ENCODE assay signal across 20 cellular contexts in the genomic region with DNA sequence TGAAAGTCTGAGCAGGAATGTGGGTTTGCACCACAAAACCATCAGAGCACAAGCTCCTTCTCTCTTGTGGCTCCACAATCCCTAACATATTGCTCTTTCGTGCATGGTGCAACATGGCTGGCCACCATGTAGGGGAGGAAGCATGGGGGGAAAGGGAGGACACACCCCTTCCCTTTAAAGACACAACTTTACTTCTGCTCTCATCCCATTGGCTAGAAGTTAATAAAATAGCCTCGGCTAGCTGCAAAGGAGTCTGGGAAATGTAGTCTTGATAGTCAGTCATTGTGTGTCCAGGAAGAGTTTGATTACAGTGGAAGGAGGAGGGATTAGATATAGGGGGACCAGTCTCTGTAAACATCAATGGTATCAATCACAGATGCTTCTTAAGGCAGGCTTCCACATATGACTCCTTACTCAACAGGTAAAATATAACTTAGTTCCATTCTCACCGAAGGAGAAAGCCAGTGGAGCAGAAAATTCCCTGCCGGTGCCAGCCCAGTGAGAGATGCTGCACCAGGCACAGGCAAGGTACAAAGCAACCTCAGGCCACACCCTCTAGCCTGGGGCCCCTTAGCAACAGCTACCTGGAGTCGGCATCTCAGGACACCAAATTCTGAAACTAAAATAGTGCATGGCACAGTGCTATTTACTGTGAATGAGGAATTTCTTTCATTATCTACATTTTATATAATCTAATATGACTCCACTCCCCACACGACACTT.
DNase-seq lines count a peak whose midpoint lies in the region; ATAC-seq, FAIRE-seq and TF ChIP-seq lines count a peak whose summit lies in the region.
"Had no signal": no experiment of that assay in that cellular context is flagged by ENCODE, and none has a peak within 500 bp of the region (broad histone marks: within the 10 kb centered on the region; RNA-seq: fewer than 3 reads in every experiment).

No MANE protein-coding gene starts in this region.

- no peak overlapping the region for H3K23ac ChIP-seq in mesendoderm (ENCODE audit: low read length)

- no peaks in the 10 kb centered on the region for H4K20me1 ChIP-seq in GM12878 (ENCODE audit: control insufficient read depth, insufficient read depth)

- CTCF ChIA-PET in GM12878 (lab: Yijun Ruan, JAX) = no interaction called here

- DNase-seq in DMS153 treated with DMSO at 0.1 percent for 48 hours (lab: John Stamatoyannopoulos, UW; ENCODE audit: unreplicated experiment) = peak; percentile 51
- DNase-seq in DMS153 (lab: John Stamatoyannopoulos, UW) = no peak
- DNase-seq in NCI-H526 (lab: John Stamatoyannopoulos, UW) = peak; percentile 21 to 28
- no peak for DNase-seq in GM12878 (ENCODE audit: low read depth, low spot score)
- peak; percentile 68 for DNase-seq in mesendoderm
- DNase-seq in activated CD4-positive, alpha-beta T cell treated with anti-CD3 and anti-CD28 coated beads for 4 hours = no peak
- no peak for DNase-seq in AG20443 (ENCODE audit: low spot score)
- DNase-seq: activated naive CD4-positive, alpha-beta T cell treated with anti-CD3 and anti-CD28 coated beads for 36 hours; brain microvascular endothelial cell; CD4-positive, alpha-beta memory T cell; GF-D8; NCI-H2029; NK-92 treated with Interleukin-12 subunit alpha and Interleukin-12 subunit beta, amount 100 ng/mL, for 24 hours; sigmoid colon; upper lobe of right lung had no signal

- H4K8ac ChIP-seq in mesendoderm (ENCODE audit: low read depth, low read length) = no peak overlapping the region

- no peak for TF ChIP-seq EP300 in GM12878 (IDR thresholded peaks at IDR 0.05; ENCODE audit: borderline replicate concordance in 1 of 2, control insufficient read depth in 1 of 2, low read depth in 2 of 2, low read length in 2 of 2)

- no peak for FAIRE-seq in GM12878 (lab: Jason Lieb, UNC)

- no peak overlapping the region for H2BK5ac ChIP-seq in mesendoderm (ENCODE audit: low read length)

- TF ChIP-seq POLR2A in GM12878 (IDR thresholded peaks at IDR 0.05; ENCODE audit: low read depth, low read length) = no peak

- RAD21 ChIA-PET in GM12878 (lab: Charles Lee; ENCODE audit: unreplicated experiment) = no interaction called here

- H3K4me1 ChIP-seq in GM12878 (ENCODE audit: control insufficient read depth, insufficient read depth, low read length) = no peaks in the 10 kb centered on the region
- no peaks in the 10 kb centered on the region for H3K4me1 ChIP-seq in mesendoderm (ENCODE audit: control insufficient read depth, low read depth, low read length)
- H3K4me1 ChIP-seq: sigmoid colon, upper lobe of right lung had no signal

- no peak for ATAC-seq in GM12878
- no peak for ATAC-seq in HG02884 (IDR thresholded peaks at IDR 0.05; ENCODE audit: unreplicated experiment)
- ATAC-seq: stimulated activated effector memory CD8-positive, alpha-beta T cell treated with anti-CD3 and anti-CD28 coated beads, Interleukin-12 subunit alpha, Interleukin-12 subunit beta, amount 100 ng/mL, for 72 hours; upper lobe of right lung had no signal

- no peaks in the 10 kb centered on the region; the same call in 2 of the 3 replicates for H3K9me3 ChIP-seq in GM12878 (replicated peaks; ENCODE audit: control insufficient read depth, insufficient read depth, low read length)
- H3K9me3 ChIP-seq: neutrophil, upper lobe of right lung had no signal

- no peak for TF ChIP-seq RAD21 in GM12878 (IDR thresholded peaks at IDR 0.05; ENCODE audit: insufficient read depth, low read depth, low read length)

- H3K27me3 ChIP-seq in GM12878 (replicated peaks in 1 of 2; ENCODE audit: control insufficient read depth in 2 of 2, insufficient read depth in 2 of 2, low read length in 1 of 2) (no peaks in the 10 kb centered on the region), mesendoderm (ENCODE audit: insufficient read depth, low read length, poor library complexity) (no peaks in the 10 kb centered on the region)
- H3K27me3 ChIP-seq: brain microvascular endothelial cell, neutrophil had no signal

- no peak overlapping the region for H3K4me2 ChIP-seq in GM12878 (ENCODE audit: control insufficient read depth, insufficient read depth)
- H3K4me2 ChIP-seq in mesendoderm (ENCODE audit: low read length) = no peak overlapping the region
- H3K4me2 ChIP-seq: KMS-11 had no signal

- H3K27ac ChIP-seq in GM12878 (ENCODE audit: control insufficient read depth, insufficient read depth) (no peak overlapping the region), mesendoderm (ENCODE audit: low read depth, low read length) (no peak overlapping the region)
- H3K27ac ChIP-seq: 22Rv1, brain microvascular endothelial cell, KMS-11, neutrophil, sigmoid colon, upper lobe of right lung had no signal

- H2BK120ac ChIP-seq in mesendoderm (ENCODE audit: low read depth, low read length) = no peak overlapping the region

- H3K9ac ChIP-seq in GM12878 (ENCODE audit: control insufficient read depth, insufficient read depth, low read length) (no peak overlapping the region), mesendoderm (ENCODE audit: low read length) (no peak overlapping the region)
- H3K9ac ChIP-seq: KMS-11 had no signal

- SMC1A ChIA-PET in GM12878 (lab: Charles Lee; ENCODE audit: uncharacterized antibody, unreplicated experiment) = interaction anchor here (1.2 kb wide), 1 partner anchor 84 kb away, joined by 3 read pairs; no protein-coding TSS in a partner anchor

- no peak for TF ChIP-seq CTCF in GM12878 (IDR thresholded peaks at IDR 0.05 in 2 of 3, conservative IDR thresholded peaks at IDR 0.05 in 1 of 3; ENCODE audit: control insufficient read depth in 2 of 3, extremely low read depth in 1 of 3, insufficient read depth in 1 of 3, low read depth in 3 of 3, low read length in 3 of 3)

- H3K79me2 ChIP-seq in GM12878 (ENCODE audit: control insufficient read depth, insufficient read depth, low read length) (no peaks in the 10 kb centered on the region), mesendoderm (ENCODE audit: control insufficient read depth, insufficient read depth, low read length) (no peaks in the 10 kb centered on the region)

- no peak overlapping the region for H3K56ac ChIP-seq in mesendoderm (ENCODE audit: low read length)

- no peak overlapping the region for H2AK5ac ChIP-seq in mesendoderm (ENCODE audit: low read length)

- H3K79me1 ChIP-seq in mesendoderm (ENCODE audit: low read length) = no peaks in the 10 kb centered on the region

- WGBS in GM12878 (ENCODE audit: insufficient coverage, insufficient replicate concordance, low lambda C conversion rate, missing lambda C conversion rate) = 36% methylated on average over 6 of the region's 6 CpGs
- WGBS in mesendoderm (ENCODE audit: extremely low coverage, insufficient coverage, low lambda C conversion rate) = no CpG with 5 or more reads among the region's 6 CpGs

- H3K4me3 ChIP-seq in GM12878 = no peak overlapping the region
- H3K4me3 ChIP-seq in mesendoderm (ENCODE audit: low read length) = no peak overlapping the region
- H3K4me3 ChIP-seq: sigmoid colon, upper lobe of right lung had no signal

- no peak overlapping the region for H2BK15ac ChIP-seq in mesendoderm (replicated peaks; ENCODE audit: low read depth)

- no TSS peak for BruUV-seq in GM12878 (replicated peaks; lab: Mats Ljungman, UMichigan)

- no peak overlapping the region for H3K4ac ChIP-seq in mesendoderm (ENCODE audit: low read depth, low read length)

- H3K36me3 ChIP-seq in GM12878 (ENCODE audit: control insufficient read depth in 2 of 2, insufficient read depth in 2 of 2, low read length in 1 of 2) (no peaks in the 10 kb centered on the region), mesendoderm (ENCODE audit: control insufficient read depth, insufficient read depth, low read length) (no peaks in the 10 kb centered on the region)
- H3K36me3 ChIP-seq: brain microvascular endothelial cell, neutrophil, sigmoid colon, upper lobe of right lung had no signal

- intact Hi-C loops in GM12878 (cut with micrococcal nuclease; ENCODE audit: unreplicated experiment) = no loop called here

- H3K18ac ChIP-seq in mesendoderm (ENCODE audit: low read length) = no peak overlapping the region

- POLR2A ChIA-PET in GM12878 (lab: Charles Lee) = no interaction called here

- no peak overlapping the region for H2AFZ ChIP-seq in GM12878 (ENCODE audit: control insufficient read depth, low read depth, low read length)

- in situ Hi-C loops in GM12878 (cut with MboI) = no loop called here

- H4K5ac ChIP-seq in mesendoderm (ENCODE audit: low read length) = peak overlapping the region; percentile 68

TF ChIP-seq in GM12878, 131 proteins besides CTCF, POLR2A, EP300 and RAD21:
- TF ChIP-seq RUNX3 (IDR thresholded peaks at IDR 0.05; ENCODE audit: low read length) (no peak), SIX5 (IDR thresholded peaks at IDR 0.05; ENCODE audit: low read depth, low read length, severe bottlenecking) (peak; percentile 14)

Comparison
In these comparisons a context has a peak if more than half of its experiments do, and no peak if none do; other contexts are left out.
1. DNase-seq: peak in DMS153 treated with DMSO at 0.1 percent for 48 hours (single experiment), NCI-H526 (2 of 2) and mesendoderm (single experiment); none in DMS153 (single experiment), GM12878 (single experiment), activated CD4-positive, alpha-beta T cell treated with anti-CD3 and anti-CD28 coated beads for 4 hours (0 of 2) and AG20443 (single experiment).